Comparison of ENCODE assay signal across 1 cellular context in genomic region chr1:235614442-235614954, GRCh38.
TF ChIP-seq lines count a peak whose summit lies in the region.

No MANE protein-coding gene starts in this region.

TF ChIP-seq in HepG2, 621 proteins besides CTCF, POLR2A, EP300 and RAD21 (continued from another document and continues in another):
- no peak for TF ChIP-seq AKNA (CRISPR knock-in tag; IDR thresholded peaks at IDR 0.05; ENCODE audit: borderline replicate concordance)
- TF ChIP-seq ZC3H13 (CRISPR knock-in tag; IDR thresholded peaks at IDR 0.05): no peak
- TF ChIP-seq ZNF615 (CRISPR knock-in tag; IDR thresholded peaks at IDR 0.05; ENCODE audit: borderline replicate concordance): no peak
- no peak for TF ChIP-seq JDP2 (CRISPR knock-in tag; IDR thresholded peaks at IDR 0.05; ENCODE audit: borderline replicate concordance)
- peak; percentile 48; the same call in 1 of the 2 replicates for TF ChIP-seq CEBPG (CRISPR knock-in tag; IDR thresholded peaks at IDR 0.05)
- peak; percentile 49 for TF ChIP-seq RARA (CRISPR knock-in tag; IDR thresholded peaks at IDR 0.05)
- TF ChIP-seq ZSCAN21 (CRISPR knock-in tag; IDR thresholded peaks at IDR 0.05; ENCODE audit: borderline replicate concordance): peak; percentile 60; the same call in 1 of the 2 replicates
- peak; percentile 46; the same call in 1 of the 2 replicates for TF ChIP-seq RXRB (CRISPR knock-in tag; IDR thresholded peaks at IDR 0.05; ENCODE audit: borderline replicate concordance)
- TF ChIP-seq NFYB (CRISPR knock-in tag; IDR thresholded peaks at IDR 0.05): 0 out of 2 replicates have a peak, but pooled peaks have one; percentile 23
- TF ChIP-seq HNRNPUL1 (IDR thresholded peaks at IDR 0.05; ENCODE audit: low read depth, low read length): no peak
- peak; percentile 54; the same call in 1 of the 2 replicates for TF ChIP-seq ZNF281 (CRISPR knock-in tag; IDR thresholded peaks at IDR 0.05; ENCODE audit: borderline replicate concordance)
- TF ChIP-seq IKZF5 (CRISPR knock-in tag; IDR thresholded peaks at IDR 0.05): peak; percentile 76
- peak; percentile 86 for TF ChIP-seq HNF4A (CRISPR knock-in tag; IDR thresholded peaks at IDR 0.05)
- TF ChIP-seq ZBTB33 (CRISPR knock-in tag; IDR thresholded peaks at IDR 0.05): 0 out of 2 replicates have a peak, but pooled peaks have one; percentile 30
- no peak for TF ChIP-seq SP1 (IDR thresholded peaks at IDR 0.05)
- no peak for TF ChIP-seq SP1 (CRISPR knock-in tag; IDR thresholded peaks at IDR 0.05)
- peak; percentile 21; the same call in 1 of the 2 replicates for TF ChIP-seq ZFY (CRISPR knock-in tag; IDR thresholded peaks at IDR 0.05)
- 0 out of 2 replicates have a peak, but pooled peaks have one; percentile 72 for TF ChIP-seq CBX5 (CRISPR knock-in tag; IDR thresholded peaks at IDR 0.05; ENCODE audit: borderline replicate concordance)
- no peak for TF ChIP-seq MLLT10 (CRISPR knock-in tag; IDR thresholded peaks at IDR 0.05)
- TF ChIP-seq ZNF296 (CRISPR knock-in tag; conservative IDR thresholded peaks at IDR 0.05): no peak
- TF ChIP-seq ZNF670 (CRISPR knock-in tag; IDR thresholded peaks at IDR 0.05; ENCODE audit: borderline replicate concordance): 0 out of 2 replicates have a peak, but pooled peaks have one; percentile 43
- peak; percentile 33; the same call in 1 of the 2 replicates for TF ChIP-seq SIX1 (CRISPR knock-in tag; IDR thresholded peaks at IDR 0.05; ENCODE audit: borderline replicate concordance)
- no peak for TF ChIP-seq EEA1 (CRISPR knock-in tag; IDR thresholded peaks at IDR 0.05; ENCODE audit: borderline replicate concordance)
- TF ChIP-seq PCBP2 (optimal IDR thresholded peaks at IDR 0.05; ENCODE audit: low read depth, low read length, poor library complexity, severe bottlenecking): no peak
- TF ChIP-seq, protein P1, sequence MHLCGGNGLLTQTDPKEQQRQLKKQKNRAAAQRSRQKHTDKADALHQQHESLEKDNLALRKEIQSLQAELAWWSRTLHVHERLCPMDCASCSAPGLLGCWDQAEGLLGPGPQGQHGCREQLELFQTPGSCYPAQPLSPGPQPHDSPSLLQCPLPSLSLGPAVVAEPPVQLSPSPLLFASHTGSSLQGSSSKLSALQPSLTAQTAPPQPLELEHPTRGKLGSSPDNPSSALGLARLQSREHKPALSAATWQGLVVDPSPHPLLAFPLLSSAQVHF (CRISPR knock-in tag; IDR thresholded peaks at IDR 0.05): no peak
- TF ChIP-seq RERE (CRISPR knock-in tag; IDR thresholded peaks at IDR 0.05; ENCODE audit: low read depth): no peak
- no peak for TF ChIP-seq ZNF33A (CRISPR knock-in tag; IDR thresholded peaks at IDR 0.05; ENCODE audit: borderline replicate concordance)
- 0 out of 2 replicates have a peak, but pooled peaks have one; percentile 60 for TF ChIP-seq ZSCAN25 (CRISPR knock-in tag; IDR thresholded peaks at IDR 0.05)
- TF ChIP-seq HNF1A (IDR thresholded peaks at IDR 0.05; ENCODE audit: low read depth): no peak
- TF ChIP-seq HNF1A (CRISPR knock-in tag; IDR thresholded peaks at IDR 0.05; ENCODE audit: borderline replicate concordance): peak; percentile 39; the same call in 1 of the 2 replicates
- peak; percentile 95 for TF ChIP-seq SALL1 (CRISPR knock-in tag; IDR thresholded peaks at IDR 0.05)
- TF ChIP-seq PBX2 (CRISPR knock-in tag; IDR thresholded peaks at IDR 0.05): no peak
- peak; percentile 31 for TF ChIP-seq ZNF883 (CRISPR knock-in tag; IDR thresholded peaks at IDR 0.05; ENCODE audit: not compliant biosample characterization)
- TF ChIP-seq RBM22 (optimal IDR thresholded peaks at IDR 0.05; ENCODE audit: low read length): peak; percentile 52
- TF ChIP-seq TMF1 (CRISPR knock-in tag; IDR thresholded peaks at IDR 0.05; ENCODE audit: low read depth): no peak
- TF ChIP-seq MIER3 (CRISPR knock-in tag; IDR thresholded peaks at IDR 0.05; ENCODE audit: borderline replicate concordance): no peak; the same call in 1 of the 2 replicates
